9 cellular contexts compared by ENCODE assay signal in genomic region chr10:20631229-20631628, GRCh38.
"Had no signal": no experiment of that assay in that cellular context is flagged by ENCODE, and none has a peak within 500 bp of the region (broad histone marks: within the 10 kb centered on the region; RNA-seq: fewer than 3 reads in every experiment).

No MANE protein-coding gene starts in this region.

- FAIRE-seq: H54, HepG2 had no signal

- H2AFZ ChIP-seq: GM23248 had no signal

- DNase-seq: GM23248, GOT3, H9, HCEC 1CT, KBM-7 had no signal

- H3K27ac ChIP-seq: GM23248, HL-60, KMS-11 had no signal

- H3K4me3 ChIP-seq: GM23248 had no signal

- H3K9ac ChIP-seq: GM23248, KMS-11 had no signal

- H3K4me2 ChIP-seq: KMS-11 had no signal
